In genomic region chr4:88591787-88592599, GRCh38 we compare ENCODE assay signal across 1 cellular context.
A peak's percentile ranks its signal among the peaks of the same experiment; 100 is the strongest.
TF ChIP-seq lines count a peak whose summit lies in the region.

Gene HERC3 (plus strand): TSS chr4:88592480. CDS start chr4:88605824, 13,344 bp downstream.

TF ChIP-seq in GM23338, 12 proteins besides CTCF, POLR2A, EP300 and RAD21 (continued from another document):
- TF ChIP-seq ZNF462 (CRISPR knock-in tag; IDR thresholded peaks at IDR 0.05) = no peak
- peak; percentile 51; the same call in 1 of the 2 replicates for TF ChIP-seq CREB1 (CRISPR knock-in tag; IDR thresholded peaks at IDR 0.05; ENCODE audit: low read depth)
- no peak for TF ChIP-seq EZH2phosphoT487 (IDR thresholded peaks at IDR 0.05; ENCODE audit: unreplicated experiment)
- 0 out of 2 replicates have a peak, but pooled peaks have one; percentile 8 for TF ChIP-seq POLR2AphosphoS5 (IDR thresholded peaks at IDR 0.05; ENCODE audit: low read depth)
- peak; percentile 49 for TF ChIP-seq EZH2 (IDR thresholded peaks at IDR 0.05; ENCODE audit: low read depth, unreplicated experiment)
